1 cellular context compared by ENCODE assay signal in the genomic region with DNA sequence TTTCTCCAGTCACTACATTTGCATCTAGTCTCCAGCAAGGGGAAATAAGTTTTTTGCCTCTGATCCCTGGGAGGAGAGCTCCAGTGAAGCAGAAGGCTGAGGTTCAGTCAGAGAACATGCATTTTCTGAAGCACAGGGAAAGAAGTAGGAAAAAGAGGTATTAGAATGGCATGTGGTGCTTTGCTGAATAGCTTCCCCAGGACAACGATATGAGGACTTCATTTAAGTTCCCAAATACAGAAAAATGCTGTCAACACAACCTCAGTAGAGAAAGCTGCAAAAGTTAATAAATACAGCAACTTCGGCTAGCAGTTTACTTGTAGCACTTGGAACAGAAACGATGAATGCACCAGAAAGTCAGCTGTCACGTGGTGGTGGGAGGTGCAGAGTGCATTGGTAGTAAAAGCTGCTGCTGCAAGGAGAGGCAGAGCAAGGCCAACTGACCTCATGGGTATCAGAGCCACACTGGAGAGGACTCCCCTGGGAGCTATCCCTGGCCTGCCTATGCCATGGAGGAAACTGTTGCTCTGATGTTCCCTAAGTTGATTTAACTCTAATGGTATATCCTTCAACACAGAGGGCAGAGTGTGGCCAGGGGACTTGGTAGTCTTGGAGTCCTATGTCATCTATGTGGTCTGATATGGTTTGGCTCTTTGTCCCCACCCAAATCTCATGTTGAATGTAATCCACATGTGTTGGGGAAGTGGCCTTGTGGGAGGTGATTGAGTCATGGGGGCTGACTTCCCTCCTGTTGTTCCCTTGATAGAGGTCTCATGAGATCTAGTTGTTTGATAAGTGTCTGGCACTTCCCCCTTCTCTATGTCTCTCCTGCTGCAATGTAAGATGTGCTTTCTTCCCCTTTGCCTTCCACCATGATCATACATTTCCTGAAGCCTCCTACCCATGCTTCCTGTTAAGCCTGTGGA.
TF ChIP-seq lines count a peak whose summit lies in the region.

No MANE protein-coding gene starts in this region.

TF ChIP-seq in K562, 482 proteins besides CTCF, POLR2A, EP300 and RAD21 (continued from another document and continues in another):
- TF ChIP-seq ZBTB11 (CRISPR knock-in tag; IDR thresholded peaks at IDR 0.05) (peak in 1 of 3 experiments; percentile 72; a peak in 2 of 6 replicates), SMARCA5 (IDR thresholded peaks at IDR 0.05) (no peak), CBX3 (IDR thresholded peaks at IDR 0.05; ENCODE audit: borderline replicate concordance in 1 of 2, low read length in 2 of 2) (no peak), SAFB (IDR thresholded peaks at IDR 0.05; ENCODE audit: borderline replicate concordance, low read depth, low read length) (no peak), ATF1 (CRISPR knock-in tag; IDR thresholded peaks at IDR 0.05) (no peak), ATF1 (tag; IDR thresholded peaks at IDR 0.05) (no peak), DPF2 (IDR thresholded peaks at IDR 0.05) (no peak), RBM25 (IDR thresholded peaks at IDR 0.05; ENCODE audit: low read depth, low read length, severe bottlenecking) (no peak), HNRNPH1 (optimal IDR thresholded peaks at IDR 0.05; ENCODE audit: low read depth, low read length) (no peak), ZSCAN32 (CRISPR knock-in tag; IDR thresholded peaks at IDR 0.05) (no peak), NCOA2 (IDR thresholded peaks at IDR 0.05; ENCODE audit: partially characterized antibody in 2 of 2) (no peak), FOS (IDR thresholded peaks at IDR 0.05; ENCODE audit: extremely low read depth, insufficient read length) (no peak), FOXA3 (CRISPR knock-in tag; conservative IDR thresholded peaks at IDR 0.05 in 1 of 2, IDR thresholded peaks at IDR 0.05 in 1 of 2) (no peak), ZNF785 (CRISPR knock-in tag; IDR thresholded peaks at IDR 0.05) (no peak), MEF2D (tag; conservative IDR thresholded peaks at IDR 0.05; ENCODE audit: low read depth) (no peak), NCOR1 (IDR thresholded peaks at IDR 0.05) (no peak), ZZZ3 (IDR thresholded peaks at IDR 0.05) (no peak), CEBPZ (IDR thresholded peaks at IDR 0.05; ENCODE audit: borderline replicate concordance, low read depth, low read length) (no peak), SPI1 (IDR thresholded peaks at IDR 0.05; ENCODE audit: borderline replicate concordance, low read depth, low read length) (peak; percentile 80; the same call in 1 of the 2 replicates), UBTF (IDR thresholded peaks at IDR 0.05; ENCODE audit: borderline replicate concordance in 1 of 2, low read depth in 2 of 2, low read length in 2 of 2) (no peak), E2F3 (CRISPR knock-in tag; IDR thresholded peaks at IDR 0.05) (no peak), ZFPM2 (CRISPR knock-in tag; IDR thresholded peaks at IDR 0.05) (no peak), ZFP30 (CRISPR knock-in tag; IDR thresholded peaks at IDR 0.05; ENCODE audit: borderline replicate concordance) (no peak), PPARD (CRISPR knock-in tag; IDR thresholded peaks at IDR 0.05) (no peak), CBX5 (IDR thresholded peaks at IDR 0.05; ENCODE audit: borderline replicate concordance, low read depth) (no peak), ZNF316 (IDR thresholded peaks at IDR 0.05) (no peak), ETS1 (conservative IDR thresholded peaks at IDR 0.05; ENCODE audit: control insufficient read depth, low read depth, low read length) (no peak), SRSF1 (IDR thresholded peaks at IDR 0.05; ENCODE audit: low read depth, low read length) (no peak), GTF2B (IDR thresholded peaks at IDR 0.05; ENCODE audit: extremely low read depth, insufficient read length) (no peak)
- TF ChIP-seq, protein P1, sequence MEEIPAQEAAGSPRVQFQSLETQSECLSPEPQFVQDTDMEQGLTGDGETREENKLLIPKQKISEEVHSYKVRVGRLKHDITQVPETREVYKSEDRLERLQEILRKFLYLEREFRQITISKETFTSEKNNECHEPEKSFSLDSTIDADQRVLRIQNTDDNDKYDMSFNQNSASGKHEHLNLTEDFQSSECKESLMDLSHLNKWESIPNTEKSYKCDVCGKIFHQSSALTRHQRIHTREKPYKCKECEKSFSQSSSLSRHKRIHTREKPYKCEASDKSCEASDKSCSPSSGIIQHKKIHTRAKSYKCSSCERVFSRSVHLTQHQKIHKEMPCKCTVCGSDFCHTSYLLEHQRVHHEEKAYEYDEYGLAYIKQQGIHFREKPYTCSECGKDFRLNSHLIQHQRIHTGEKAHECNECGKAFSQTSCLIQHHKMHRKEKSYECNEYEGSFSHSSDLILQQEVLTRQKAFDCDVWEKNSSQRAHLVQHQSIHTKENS (CRISPR knock-in tag; IDR thresholded peaks at IDR 0.05): no peak
- TF ChIP-seq, protein P2, sequence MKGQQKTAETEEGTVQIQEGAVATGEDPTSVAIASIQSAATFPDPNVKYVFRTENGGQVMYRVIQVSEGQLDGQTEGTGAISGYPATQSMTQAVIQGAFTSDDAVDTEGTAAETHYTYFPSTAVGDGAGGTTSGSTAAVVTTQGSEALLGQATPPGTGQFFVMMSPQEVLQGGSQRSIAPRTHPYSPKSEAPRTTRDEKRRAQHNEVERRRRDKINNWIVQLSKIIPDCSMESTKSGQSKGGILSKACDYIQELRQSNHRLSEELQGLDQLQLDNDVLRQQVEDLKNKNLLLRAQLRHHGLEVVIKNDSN (CRISPR knock-in tag; IDR thresholded peaks at IDR 0.05): peak; percentile 7; the same call in 1 of the 2 replicates
- TF ChIP-seq, protein P3, sequence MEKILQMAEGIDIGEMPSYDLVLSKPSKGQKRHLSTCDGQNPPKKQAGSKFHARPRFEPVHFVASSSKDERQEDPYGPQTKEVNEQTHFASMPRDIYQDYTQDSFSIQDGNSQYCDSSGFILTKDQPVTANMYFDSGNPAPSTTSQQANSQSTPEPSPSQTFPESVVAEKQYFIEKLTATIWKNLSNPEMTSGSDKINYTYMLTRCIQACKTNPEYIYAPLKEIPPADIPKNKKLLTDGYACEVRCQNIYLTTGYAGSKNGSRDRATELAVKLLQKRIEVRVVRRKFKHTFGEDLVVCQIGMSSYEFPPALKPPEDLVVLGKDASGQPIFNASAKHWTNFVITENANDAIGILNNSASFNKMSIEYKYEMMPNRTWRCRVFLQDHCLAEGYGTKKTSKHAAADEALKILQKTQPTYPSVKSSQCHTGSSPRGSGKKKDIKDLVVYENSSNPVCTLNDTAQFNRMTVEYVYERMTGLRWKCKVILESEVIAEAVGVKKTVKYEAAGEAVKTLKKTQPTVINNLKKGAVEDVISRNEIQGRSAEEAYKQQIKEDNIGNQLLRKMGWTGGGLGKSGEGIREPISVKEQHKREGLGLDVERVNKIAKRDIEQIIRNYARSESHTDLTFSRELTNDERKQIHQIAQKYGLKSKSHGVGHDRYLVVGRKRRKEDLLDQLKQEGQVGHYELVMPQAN (IDR thresholded peaks at IDR 0.05; ENCODE audit: borderline replicate concordance): no peak
- TF ChIP-seq, protein P4, sequence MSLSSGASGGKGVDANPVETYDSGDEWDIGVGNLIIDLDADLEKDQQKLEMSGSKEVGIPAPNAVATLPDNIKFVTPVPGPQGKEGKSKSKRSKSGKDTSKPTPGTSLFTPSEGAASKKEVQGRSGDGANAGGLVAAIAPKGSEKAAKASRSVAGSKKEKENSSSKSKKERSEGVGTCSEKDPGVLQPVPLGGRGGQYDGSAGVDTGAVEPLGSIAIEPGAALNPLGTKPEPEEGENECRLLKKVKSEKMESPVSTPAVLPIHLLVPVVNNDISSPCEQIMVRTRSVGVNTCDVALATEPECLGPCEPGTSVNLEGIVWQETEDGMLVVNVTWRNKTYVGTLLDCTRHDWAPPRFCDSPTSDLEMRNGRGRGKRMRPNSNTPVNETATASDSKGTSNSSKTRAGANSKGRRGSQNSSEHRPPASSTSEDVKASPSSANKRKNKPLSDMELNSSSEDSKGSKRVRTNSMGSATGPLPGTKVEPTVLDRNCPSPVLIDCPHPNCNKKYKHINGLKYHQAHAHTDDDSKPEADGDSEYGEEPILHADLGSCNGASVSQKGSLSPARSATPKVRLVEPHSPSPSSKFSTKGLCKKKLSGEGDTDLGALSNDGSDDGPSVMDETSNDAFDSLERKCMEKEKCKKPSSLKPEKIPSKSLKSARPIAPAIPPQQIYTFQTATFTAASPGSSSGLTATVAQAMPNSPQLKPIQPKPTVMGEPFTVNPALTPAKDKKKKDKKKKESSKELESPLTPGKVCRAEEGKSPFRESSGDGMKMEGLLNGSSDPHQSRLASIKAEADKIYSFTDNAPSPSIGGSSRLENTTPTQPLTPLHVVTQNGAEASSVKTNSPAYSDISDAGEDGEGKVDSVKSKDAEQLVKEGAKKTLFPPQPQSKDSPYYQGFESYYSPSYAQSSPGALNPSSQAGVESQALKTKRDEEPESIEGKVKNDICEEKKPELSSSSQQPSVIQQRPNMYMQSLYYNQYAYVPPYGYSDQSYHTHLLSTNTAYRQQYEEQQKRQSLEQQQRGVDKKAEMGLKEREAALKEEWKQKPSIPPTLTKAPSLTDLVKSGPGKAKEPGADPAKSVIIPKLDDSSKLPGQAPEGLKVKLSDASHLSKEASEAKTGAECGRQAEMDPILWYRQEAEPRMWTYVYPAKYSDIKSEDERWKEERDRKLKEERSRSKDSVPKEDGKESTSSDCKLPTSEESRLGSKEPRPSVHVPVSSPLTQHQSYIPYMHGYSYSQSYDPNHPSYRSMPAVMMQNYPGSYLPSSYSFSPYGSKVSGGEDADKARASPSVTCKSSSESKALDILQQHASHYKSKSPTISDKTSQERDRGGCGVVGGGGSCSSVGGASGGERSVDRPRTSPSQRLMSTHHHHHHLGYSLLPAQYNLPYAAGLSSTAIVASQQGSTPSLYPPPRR (CRISPR knock-in tag; IDR thresholded peaks at IDR 0.05; ENCODE audit: borderline replicate concordance): no peak
